8 cellular contexts compared by ENCODE assay signal in the genomic region with DNA sequence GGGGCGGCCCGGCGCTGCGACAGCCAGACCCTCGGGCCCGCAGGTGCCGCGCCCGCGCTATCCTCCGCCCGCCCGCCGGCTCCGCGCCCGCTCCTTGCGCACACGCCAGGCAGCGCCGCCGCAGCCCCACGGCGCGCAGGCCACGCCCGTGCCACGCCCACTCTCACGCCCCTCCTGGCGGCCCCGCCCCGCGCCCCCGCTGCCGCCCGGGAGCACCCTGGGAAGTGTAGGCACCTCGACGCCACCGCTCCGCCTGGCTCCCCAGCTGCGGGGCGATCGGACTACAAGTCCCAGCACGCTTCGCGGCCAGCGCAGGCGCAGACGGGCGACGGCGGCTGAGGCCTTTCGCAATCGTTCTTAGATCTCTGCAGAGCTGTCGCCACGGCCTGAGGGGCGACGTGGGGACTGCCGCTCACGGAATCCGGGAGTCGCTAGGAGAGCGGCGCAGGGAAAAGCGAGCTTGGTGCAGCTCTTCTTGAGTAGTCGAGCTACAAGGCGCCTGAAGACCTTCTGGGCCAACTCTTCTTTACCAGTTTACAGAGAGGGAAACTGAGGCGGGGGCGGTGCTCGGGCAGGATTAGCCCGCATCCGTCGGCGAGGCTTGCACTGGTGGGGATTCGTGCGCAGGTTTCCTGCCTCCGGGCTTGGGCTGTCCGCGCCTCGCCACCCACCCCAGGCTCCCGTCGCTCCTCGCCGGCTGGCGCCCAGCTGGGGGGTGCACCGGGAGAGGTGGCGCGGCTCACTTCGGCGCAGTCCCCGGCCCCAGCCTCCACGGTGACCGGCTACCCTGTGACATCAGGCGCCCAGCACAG.
DNase-seq lines count a peak whose midpoint lies in the region; ATAC-seq, FAIRE-seq and TF ChIP-seq lines count a peak whose summit lies in the region.

A gene (minus strand): TSS at position 104 of the 812 bp plus-strand sequence. CDS start 124 bp downstream, outside the sequence.

- H3K27me3 Mint-ChIP-seq in nephron (ENCODE audit: low read depth), result peaks cover 65% of the 10 kb centered on the region

- H3K27ac ChIP-seq in RWPE1, result peak within 1 kb of the TSS; percentile 52

- H3K27ac Mint-ChIP-seq in nephron, result peak within 1 kb of the TSS; percentile 65 to 84 (median 73)

- TF ChIP-seq CTCF in RWPE1 (conservative IDR thresholded peaks at IDR 0.05; ENCODE audit: low read depth) (no peak), nephron (IDR thresholded peaks at IDR 0.05; ENCODE audit: unreplicated experiment in 3 of 3) (no peak)

- no peak for FAIRE-seq in H54 (lab: Jason Lieb, UNC)

- ATAC-seq in stimulated activated naive CD8-positive, alpha-beta T cell treated with anti-CD3 and anti-CD28 coated beads, Interleukin-15, Interleukin-2, amounts not matched to agents 100 U/mL and 50 U/mL, for 24 hours, result peak; percentile 97

- H3K36me3 Mint-ChIP-seq in nephron (ENCODE audit: low read depth), result no peaks in the 10 kb centered on the region

- peak; percentile 83 for TF ChIP-seq POLR2A in H54 (IDR thresholded peaks at IDR 0.05; ENCODE audit: low read depth, low read length)

- CTCF ChIA-PET in RWPE1 (lab: Yijun Ruan, JAX), result interaction anchor here (0.8 to 1.7 kb wide), 2 partner anchors 18 to 256 kb away, joined by 3 to 7 read pairs; no protein-coding TSS in a partner anchor

- peak; percentile 96 for DNase-seq in EL
- DNase-seq in H54 (ENCODE audit: insufficient read length, low spot score), result peak; percentile 75
- peak; percentile 98 for DNase-seq in LoVo (ENCODE audit: low spot score)
- DNase-seq in RWPE1 (ENCODE audit: low spot score), result peak; percentile 93
- DNase-seq in activated effector memory CD4-positive, alpha-beta T cell treated with Interleukin-2 at 50 U/mL for 16 hours, result peak; percentile 99
- peak; percentile 98 for DNase-seq in fibroblast of the conjunctiva (ENCODE audit: low read depth)
- peak; percentile 98 for DNase-seq in stimulated activated naive CD8-positive, alpha-beta T cell treated with anti-CD3 and anti-CD28 coated beads, Interleukin-15, Interleukin-2, amounts not matched to agents 100 U/mL and 50 U/mL, for 24 hours

- H3K4me3 Mint-ChIP-seq in nephron, result peak within 1 kb of the TSS; percentile 91 to 98 (median 94)

- peaks cover 10% of the 10 kb centered on the region for H3K4me1 Mint-ChIP-seq in nephron

- no peaks in the 10 kb centered on the region for H3K9me3 Mint-ChIP-seq in nephron

- POLR2A ChIA-PET in RWPE1 (lab: Yijun Ruan, JAX; ENCODE audit: low non-redundant PET), result no interaction called here

Comparison
In these comparisons a context has a peak if more than half of its experiments do, and no peak if none do; other contexts are left out.
1. Peak in every context shown above with its lines: DNase-seq, ATAC-seq and H3K27ac ChIP-seq.